29 cellular contexts compared by ENCODE assay signal in genomic region chr5:65355301-65355700, GRCh38.
"Had no signal": no experiment of that assay in that cellular context is flagged by ENCODE, and none has a peak within 500 bp of the region (broad histone marks: within the 10 kb centered on the region; RNA-seq: fewer than 3 reads in every experiment).

No MANE protein-coding gene starts in this region.

- DNase-seq: activated B cell treated with CpG ODN at 0.5 μM for 24 hours; activated CD4-positive, alpha-beta T cell treated with anti-CD3 and anti-CD28 coated beads for 36 hours; activated CD4-positive, alpha-beta T cell treated with anti-CD3 and anti-CD28 coated beads, Interleukin-2, amount 50 U/mL, for 4 hours; activated CD8-positive, alpha-beta memory T cell treated with anti-CD3 and anti-CD28 coated beads for 24 hours; activated CD8-positive, alpha-beta memory T cell treated with anti-CD3 and anti-CD28 coated beads, Interleukin-2, amount 50 U/mL, for 4 hours; activated T-cell treated with anti-CD3 and anti-CD28 coated beads, Interleukin-2, amount 50 U/mL, for 24 hours; effector CD4-positive, alpha-beta T cell; erythroblast; head of caudate nucleus; hypothalamus; left cardiac atrium; mucosa of descending colon; naive B cell; nucleus accumbens; posterior cingulate gyrus; stimulated activated CD4-positive, alpha-beta T cell treated with anti-CD3 and anti-CD28 coated beads, Interleukin-2, amount 100 ng/mL, for 48 hours; stimulated activated CD8-positive, alpha-beta memory T cell treated with anti-CD3 and anti-CD28 coated beads, Interleukin-4, amount 100 ng/mL, for 48 hours; stimulated activated naive B cell treated with anti-CD40 and anti-IgM and Interleukin-4, amounts not matched to agents 10 μg/mL and 1 μg/mL and 100 μg/mL, for 72 hours; T-helper 9 cell had no signal

- H3K4me1 Mint-ChIP-seq: activated B cell treated with CpG ODN at 0.5 μM for 24 hours; activated CD4-positive, alpha-beta T cell treated with anti-CD3 and anti-CD28 coated beads for 36 hours; activated T-helper 17 cell treated with anti-CD3 and anti-CD28 coated beads, Interleukin-2, amount 50 U/mL, for 72 hours; memory B cell; naive B cell; stimulated activated naive B cell treated with anti-CD40 and anti-IgM and Interleukin-4, amounts not matched to agents 10 μg/mL and 1 μg/mL and 100 μg/mL, for 72 hours had no signal

- H3K4me3 Mint-ChIP-seq: activated B cell treated with CpG ODN at 0.5 μM for 24 hours; activated CD4-positive, alpha-beta T cell treated with anti-CD3 and anti-CD28 coated beads for 36 hours; activated naive CD8-positive, alpha-beta T cell; activated T-cell treated with anti-CD3 and anti-CD28 coated beads, Interleukin-2, amount 50 U/mL, for 24 hours; activated T-helper 17 cell treated with anti-CD3 and anti-CD28 coated beads, Interleukin-2, amount 50 U/mL, for 72 hours; dendritic cell treated with granulocyte-macrophage colony-stimulating factor and Interleukin-4, amounts not matched to agents 40 ng/mL and 50 ng/mL, for 4 days; memory B cell; naive B cell; stimulated activated naive B cell treated with anti-CD40 and anti-IgM and Interleukin-4, amounts not matched to agents 10 μg/mL and 1 μg/mL and 100 μg/mL, for 72 hours; type B pancreatic cell had no signal

- H3K36me3 Mint-ChIP-seq: memory B cell; stimulated activated naive B cell treated with anti-CD40 and anti-IgM and Interleukin-4, amounts not matched to agents 10 μg/mL and 1 μg/mL and 100 μg/mL, for 72 hours; type B pancreatic cell had no signal

- H3K4me3 ChIP-seq: gastroesophageal sphincter, mucosa of descending colon, smooth muscle cell, vagina had no signal

- FAIRE-seq: bronchial epithelial cell, islet of Langerhans had no signal

- H3K9me3 Mint-ChIP-seq: activated B cell treated with CpG ODN at 0.5 μM for 24 hours; activated T-cell treated with anti-CD3 and anti-CD28 coated beads, Interleukin-2, amount 50 U/mL, for 24 hours; activated T-helper 17 cell treated with anti-CD3 and anti-CD28 coated beads, Interleukin-2, amount 50 U/mL, for 72 hours; dendritic cell treated with granulocyte-macrophage colony-stimulating factor and Interleukin-4, amounts not matched to agents 40 ng/mL and 50 ng/mL, for 4 days; memory B cell; naive B cell; stimulated activated naive B cell treated with anti-CD40 and anti-IgM and Interleukin-4, amounts not matched to agents 10 μg/mL and 1 μg/mL and 100 μg/mL, for 72 hours had no signal

- H3K27me3 Mint-ChIP-seq: activated naive CD8-positive, alpha-beta T cell; activated T-cell treated with anti-CD3 and anti-CD28 coated beads, Interleukin-2, amount 50 U/mL, for 24 hours; dendritic cell treated with granulocyte-macrophage colony-stimulating factor and Interleukin-4, amounts not matched to agents 40 ng/mL and 50 ng/mL, for 4 days; memory B cell; naive B cell; stimulated activated naive B cell treated with anti-CD40 and anti-IgM and Interleukin-4, amounts not matched to agents 10 μg/mL and 1 μg/mL and 100 μg/mL, for 72 hours; type B pancreatic cell had no signal

- H3K27ac Mint-ChIP-seq: activated B cell treated with CpG ODN at 0.5 μM for 24 hours; activated CD4-positive, alpha-beta T cell treated with anti-CD3 and anti-CD28 coated beads for 36 hours; activated naive CD8-positive, alpha-beta T cell; activated T-cell treated with anti-CD3 and anti-CD28 coated beads, Interleukin-2, amount 50 U/mL, for 24 hours; activated T-helper 17 cell treated with anti-CD3 and anti-CD28 coated beads, Interleukin-2, amount 50 U/mL, for 72 hours; dendritic cell treated with granulocyte-macrophage colony-stimulating factor and Interleukin-4, amounts not matched to agents 40 ng/mL and 50 ng/mL, for 4 days; memory B cell; stimulated activated naive B cell treated with anti-CD40 and anti-IgM and Interleukin-4, amounts not matched to agents 10 μg/mL and 1 μg/mL and 100 μg/mL, for 72 hours; type B pancreatic cell had no signal
